Comparison of ENCODE assay signal across 14 cellular contexts in the genomic region with DNA sequence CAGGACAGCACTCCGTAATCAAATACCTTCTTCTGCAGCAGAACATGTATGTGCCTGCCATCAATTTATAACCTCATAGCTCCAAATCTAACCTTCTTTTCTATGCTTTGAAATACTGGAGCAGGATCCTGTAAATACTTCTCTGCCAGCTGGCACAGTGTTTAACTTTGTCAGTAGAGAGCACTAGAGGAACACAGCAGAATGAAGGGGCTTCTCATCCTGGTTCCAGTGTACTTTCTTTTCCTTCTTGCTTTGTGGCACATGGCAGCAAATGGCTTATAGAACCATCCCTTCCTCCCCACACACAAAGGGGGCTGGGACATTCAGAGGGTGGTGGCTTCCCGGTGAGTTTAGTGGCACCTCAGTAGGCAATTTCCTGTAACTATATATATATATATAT. TPM values are rescaled to one million over a fixed set of nuclear protein-coding genes. Genes with fewer than 3 reads are reported as not detected.
DNase-seq lines count a peak whose midpoint lies in the region; ATAC-seq and TF ChIP-seq lines count a peak whose summit lies in the region.
"Had no signal": no experiment of that assay in that cellular context is flagged by ENCODE, and none has a peak within 500 bp of the region (broad histone marks: within the 10 kb centered on the region; RNA-seq: fewer than 3 reads in every experiment).

No MANE protein-coding gene starts in this region.

- TF ChIP-seq POLR2A in breast epithelium (IDR thresholded peaks at IDR 0.05) = no peak
- TF ChIP-seq POLR2A in esophagus squamous epithelium (IDR thresholded peaks at IDR 0.05) = no peak

- no peak overlapping the region for H3K4me2 ChIP-seq in mammary epithelial cell (ENCODE audit: insufficient read depth, low read depth, low read length)

- intact Hi-C loops in MCF 10A (cut with micrococcal nuclease) (no loop called here), breast epithelium (cut with DNase I; ENCODE audit: low total_unique reads) (no loop called here), mammary epithelial cell (cut with micrococcal nuclease) (loop anchor here (1.0 to 2.0 kb wide), 3 partner anchors 30 to 283 kb away; a partner anchor contains a TSS), esophagus squamous epithelium (cut with DNase I) (no loop called here), aorta (cut with DNase I) (no loop called here)

- H3K27me3 ChIP-seq in breast epithelium (no peaks in the 10 kb centered on the region), mammary epithelial cell (ENCODE audit: insufficient read depth, low read length) (no peaks in the 10 kb centered on the region), esophagus squamous epithelium (no peaks in the 10 kb centered on the region), aorta (ENCODE audit: control insufficient read depth in 1 of 2, insufficient read depth in 2 of 2, low read length in 1 of 2) (no peaks in the 10 kb centered on the region)
- H3K27me3 ChIP-seq: ascending aorta, heart left ventricle, transverse colon had no signal

- POLR2A ChIA-PET in MCF 10A (lab: Yijun Ruan, JAX) = interaction anchor here (0.7 to 1.1 kb wide), 6 partner anchors 12 to 178 kb away, joined by 3 to 4 read pairs (median 4); a partner anchor contains a TSS

- no peak overlapping the region for H3K9ac ChIP-seq in mammary epithelial cell (ENCODE audit: insufficient read depth, low read length)

- no peak for ATAC-seq in activated T-cell treated with anti-CD3 and anti-CD28 coated beads, Interleukin-2, amount 50 U/mL, for 4 hours
- ATAC-seq in aorta (ENCODE audit: low FRiP score) = no peak
- ATAC-seq: heart left ventricle; naive thymus-derived CD4-positive, alpha-beta T cell had no signal

- CTCF ChIA-PET in MCF 10A (lab: Yijun Ruan, JAX) = interaction anchor here (0.6 to 12.7 kb wide), 10 partner anchors 11 to 283 kb away, joined by 4 to 153 read pairs (median 8); a partner anchor contains a TSS
- CTCF ChIA-PET in mammary epithelial cell (lab: Charles Lee; ENCODE audit: low non-redundant PET) = interaction anchor here (0.6 to 0.7 kb wide), 2 partner anchors 30 to 464 kb away, joined by 3 read pairs; no protein-coding TSS in a partner anchor

- H3K36me3 ChIP-seq in breast epithelium (no peaks in the 10 kb centered on the region), mammary epithelial cell (ENCODE audit: insufficient read depth, low read length) (no peaks in the 10 kb centered on the region), esophagus squamous epithelium (no peaks in the 10 kb centered on the region), aorta (ENCODE audit: control insufficient read depth in 1 of 2, insufficient read depth in 2 of 2, low read length in 1 of 2) (no peaks in the 10 kb centered on the region)
- H3K36me3 ChIP-seq: ascending aorta, heart left ventricle, transverse colon had no signal

- H3K27me3 Mint-ChIP-seq in MCF 10A (ENCODE audit: insufficient read depth, unreplicated experiment) = no peaks in the 10 kb centered on the region
- no peaks in the 10 kb centered on the region for H3K27me3 Mint-ChIP-seq in activated T-cell treated with anti-CD3 and anti-CD28 coated beads, Interleukin-2, amount 50 U/mL, for 4 hours (ENCODE audit: low read depth)
- H3K27me3 Mint-ChIP-seq: naive thymus-derived CD4-positive, alpha-beta T cell had no signal

- H3K4me1 ChIP-seq in breast epithelium (no peaks in the 10 kb centered on the region), mammary epithelial cell (ENCODE audit: insufficient read depth, low read length) (peaks cover 31% of the 10 kb centered on the region), esophagus squamous epithelium (peaks cover 5 to 17% (median 6%) of the 10 kb centered on the region in 3 donors), aorta (ENCODE audit: control insufficient read depth in 1 of 2, insufficient read depth in 2 of 2, low read length in 2 of 2) (no peaks in the 10 kb centered on the region)

- no peaks in the 10 kb centered on the region for H3K9me3 ChIP-seq in breast epithelium
- H3K9me3 ChIP-seq in mammary epithelial cell (replicated peaks; ENCODE audit: insufficient read depth, low read length) = no peaks in the 10 kb centered on the region
- no peaks in the 10 kb centered on the region for H3K9me3 ChIP-seq in esophagus squamous epithelium
- H3K9me3 ChIP-seq in aorta (ENCODE audit: control insufficient read depth, low read length) = no peaks in the 10 kb centered on the region
- H3K9me3 ChIP-seq: ascending aorta, heart left ventricle, transverse colon had no signal

- BruUV-seq in MCF 10A (replicated peaks; lab: Mats Ljungman, UMichigan) = no TSS peak
- BruUV-seq in mammary epithelial cell (replicated peaks; lab: Mats Ljungman, UMichigan) = no TSS peak

- no peaks in the 10 kb centered on the region for H4K20me1 ChIP-seq in mammary epithelial cell (ENCODE audit: insufficient read depth, low read length)

- H3K4me3 ChIP-seq in breast epithelium (no peak overlapping the region), mammary epithelial cell (replicated peaks in 1 of 3; ENCODE audit: insufficient read depth in 1 of 3, low read depth in 2 of 3, low read length in 3 of 3) (no peak overlapping the region), retinal pigment epithelial cell (ENCODE audit: low read length) (no peak overlapping the region), esophagus squamous epithelium (no peak overlapping the region), aorta (ENCODE audit: low read length in 2 of 2) (no peak overlapping the region)
- H3K4me3 ChIP-seq: ascending aorta, heart left ventricle, transverse colon had no signal

- peaks cover 19% of the 10 kb centered on the region for H3K79me2 ChIP-seq in mammary epithelial cell (ENCODE audit: insufficient read depth, low read length)

- in situ Hi-C loops in mammary epithelial cell (cut with MboI; ENCODE audit: low sequenced_read_pairs in 2 of 2) = no loop called here

- H3K27ac ChIP-seq in breast epithelium (no peak overlapping the region), mammary epithelial cell (ENCODE audit: insufficient read depth, low read depth, low read length) (no peak overlapping the region), esophagus squamous epithelium (no peak overlapping the region), aorta (ENCODE audit: low read depth in 1 of 2, low read length in 2 of 2) (no peak overlapping the region)
- H3K27ac ChIP-seq: ascending aorta, heart left ventricle, transverse colon had no signal

- H3K27ac Mint-ChIP-seq in MCF 10A (ENCODE audit: low read depth, unreplicated experiment) = no peak overlapping the region
- H3K27ac Mint-ChIP-seq: naive thymus-derived CD4-positive, alpha-beta T cell had no signal

- WGBS in mammary epithelial cell (ENCODE audit: low coverage, missing lambda C conversion rate) = 0% methylated on average over 2 of the region's 2 CpGs
- 30 to 39% methylated on average over 2 of the region's 2 CpGs for WGBS in esophagus squamous epithelium, 2 donors
- WGBS in aorta, 2 donors = 42 to 47% methylated on average over 2 of the region's 2 CpGs

- H3K36me3 Mint-ChIP-seq in MCF 10A (ENCODE audit: insufficient read depth, unreplicated experiment) = no peaks in the 10 kb centered on the region
- H3K36me3 Mint-ChIP-seq in activated T-cell treated with anti-CD3 and anti-CD28 coated beads, Interleukin-2, amount 50 U/mL, for 4 hours (ENCODE audit: insufficient read depth) = peaks cover 3% of the 10 kb centered on the region
- H3K36me3 Mint-ChIP-seq: CD14-positive monocyte had no signal

- no peaks in the 10 kb centered on the region for H3K9me3 Mint-ChIP-seq in MCF 10A (ENCODE audit: unreplicated experiment)
- H3K9me3 Mint-ChIP-seq in activated T-cell treated with anti-CD3 and anti-CD28 coated beads, Interleukin-2, amount 50 U/mL, for 4 hours = no peaks in the 10 kb centered on the region

- TF ChIP-seq CTCF in MCF 10A (IDR thresholded peaks at IDR 0.05; ENCODE audit: unreplicated experiment) (no peak), breast epithelium (IDR thresholded peaks at IDR 0.05) (no peak), mammary epithelial cell (conservative IDR thresholded peaks at IDR 0.05 in 1 of 2, IDR thresholded peaks at IDR 0.05 in 1 of 2; ENCODE audit: extremely low read depth in 1 of 2, insufficient read depth in 1 of 2, low read depth in 1 of 2, low read length in 2 of 2) (peak; percentile 19 to 42), retinal pigment epithelial cell (conservative IDR thresholded peaks at IDR 0.05; ENCODE audit: low read depth, low read length) (peak; percentile 18), esophagus squamous epithelium (IDR thresholded peaks at IDR 0.05) (no peak)

- no peak overlapping the region for H3K4me3 Mint-ChIP-seq in MCF 10A (ENCODE audit: unreplicated experiment)
- H3K4me3 Mint-ChIP-seq in activated T-cell treated with anti-CD3 and anti-CD28 coated beads, Interleukin-2, amount 50 U/mL, for 4 hours = no peak overlapping the region
- H3K4me3 Mint-ChIP-seq: CD14-positive monocyte; naive thymus-derived CD4-positive, alpha-beta T cell had no signal

- dilution Hi-C loops in mammary epithelial cell (cut with HindIII; ENCODE audit: low sequenced_read_pairs) = no loop called here

- peaks cover 20% of the 10 kb centered on the region for H3K4me1 Mint-ChIP-seq in MCF 10A (ENCODE audit: insufficient read depth, unreplicated experiment)
- peaks cover 20% of the 10 kb centered on the region for H3K4me1 Mint-ChIP-seq in activated T-cell treated with anti-CD3 and anti-CD28 coated beads, Interleukin-2, amount 50 U/mL, for 4 hours (ENCODE audit: low read depth)

- DNase-seq in MCF 10A (ENCODE audit: unreplicated experiment) (peak; percentile 37), breast epithelium (ENCODE audit: low spot score in 2 of 2) (no peak), NCI-H146 (lab: John Stamatoyannopoulos, UW) (peak; percentile 35), mammary epithelial cell (peak; percentile 34), retinal pigment epithelial cell (ENCODE audit: low read depth) (no peak), esophagus squamous epithelium (lab: John Stamatoyannopoulos, UW) (no peak), aorta (no peak)
- DNase-seq in activated T-cell treated with anti-CD3 and anti-CD28 coated beads, Interleukin-2, amount 50 U/mL, for 4 hours = no peak
- DNase-seq: activated CD4-positive, alpha-beta T cell treated with anti-CD3 and anti-CD28 coated beads, Interleukin-2, amount 50 U/mL, for 4 hours; heart left ventricle; naive thymus-derived CD4-positive, alpha-beta T cell; transverse colon had no signal

- no peak overlapping the region for H2AFZ ChIP-seq in mammary epithelial cell (ENCODE audit: low read depth, low read length)

RNA-seq across cellular contexts. Expression of a gene that starts 3.8 kb away (rescaled TPM):
- 64.7 and 82.7 TPM in 2 replicates for total RNA-seq in MCF 10A (2022)
- 10 to 100 TPM; 60.3 to 81.5 (median 64.0) TPM for total RNA-seq in breast epithelium
- 10 to 100 TPM; 39.2 to 62.0 TPM for total RNA-seq in mammary epithelial cell
- polyA plus RNA-seq in mammary epithelial cell = 21.2 TPM
- 61.3 TPM for polyA minus RNA-seq in mammary epithelial cell
- 10 to 100 TPM; 43.5 to 63.2 (median 49.0) TPM for total RNA-seq in esophagus squamous epithelium
- total RNA-seq in activated T-cell treated with anti-CD3 and anti-CD28 coated beads, Interleukin-2, amount 50 U/mL, for 4 hours = 10 to 100 TPM; 46.0 to 47.9 (median 47.6) TPM
- total RNA-seq in aorta = 10 to 100 TPM; 63.1 to 64.0 TPM
- 10 to 100 TPM; 13.5 to 18.7 TPM for polyA plus RNA-seq in aorta

Comparison
In these comparisons a context has a peak if more than half of its experiments do, and no peak if none do; other contexts are left out.
1. DNase-seq: peak in MCF 10A (single experiment), NCI-H146 (single experiment) and mammary epithelial cell (single experiment); none in breast epithelium (0 of 2), retinal pigment epithelial cell (single experiment), esophagus squamous epithelium (single experiment), activated T-cell treated with anti-CD3 and anti-CD28 coated beads, Interleukin-2, amount 50 U/mL, for 4 hours (single experiment) and aorta (0 of 2).
2. CTCF ChIP-seq: peak in mammary epithelial cell (2 of 2) and retinal pigment epithelial cell (single experiment); none in MCF 10A (single experiment), breast epithelium (0 of 3) and esophagus squamous epithelium (0 of 6).